11 cellular contexts compared by ENCODE assay signal in the genomic region with DNA sequence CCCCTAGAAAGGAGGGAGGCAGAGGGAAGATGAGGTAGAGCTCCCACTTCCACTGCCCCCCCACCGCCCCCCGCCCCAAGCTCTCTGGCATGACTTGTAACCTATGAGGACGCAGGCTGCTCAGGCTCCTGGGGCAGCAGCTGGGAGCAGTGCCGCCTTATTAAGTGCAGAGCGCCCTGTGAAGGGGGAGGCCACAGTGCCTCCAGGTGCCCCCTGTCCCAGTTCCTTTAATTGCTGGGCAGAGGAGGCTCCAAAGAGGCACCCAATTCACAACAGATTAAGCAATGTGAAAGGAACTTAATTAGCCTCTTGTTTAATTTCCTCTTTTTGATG. TPM values are rescaled to one million over a fixed set of nuclear protein-coding genes. Genes with fewer than 3 reads are reported as not detected.
A peak's percentile ranks its signal among the peaks of the same experiment; 100 is the strongest.
DNase-seq lines count a peak whose midpoint lies in the region; ATAC-seq, FAIRE-seq and TF ChIP-seq lines count a peak whose summit lies in the region.
"Had no signal": no experiment of that assay in that cellular context is flagged by ENCODE, and none has a peak within 500 bp of the region (broad histone marks: within the 10 kb centered on the region; RNA-seq: fewer than 3 reads in every experiment).

No MANE protein-coding gene starts in this region.

- H3K79me2 ChIP-seq in HepG2 (ENCODE audit: insufficient read depth, low read length), result peaks cover 12% of the 10 kb centered on the region

- TF ChIP-seq EP300 in HepG2 (IDR thresholded peaks at IDR 0.05; ENCODE audit: low read depth in 2 of 2, low read length in 2 of 2), result no peak
- no peak for TF ChIP-seq EP300 in HepG2 (CRISPR knock-in tag; IDR thresholded peaks at IDR 0.05; ENCODE audit: borderline replicate concordance)
- no peak for TF ChIP-seq EP300 in upper lobe of left lung (IDR thresholded peaks at IDR 0.05)

- H3K4me3 Mint-ChIP-seq in dendritic cell treated with granulocyte-macrophage colony-stimulating factor and Interleukin-4, amounts not matched to agents 40 ng/mL and 50 ng/mL, for 4 days, result no peak overlapping the region

- no peak for TF ChIP-seq RAD21 in HepG2 (CRISPR knock-in tag; IDR thresholded peaks at IDR 0.05)

- CTCF ChIA-PET in HepG2 (lab: Yijun Ruan, JAX; ENCODE audit: low intra/inter-chr PET ratio, low total read pairs), result interaction anchor here (1.9 kb wide), 1 partner anchor 45 kb away, joined by 5 read pairs; no protein-coding TSS in a partner anchor

- WGBS in HepG2 (ENCODE audit: low lambda C conversion rate), result 14% methylated on average over 3 of the region's 5 CpGs
- no CpG with 5 or more reads among the region's 5 CpGs for WGBS in right lobe of liver (ENCODE audit: insufficient coverage, low coverage, low lambda C conversion rate, missing lambda C conversion rate)
- 40 to 59% methylated on average over 2 to 5 of the region's 5 CpGs for WGBS in upper lobe of left lung, 2 donors
- 77 to 82% methylated on average over 5 of the region's 5 CpGs for WGBS in body of pancreas, 2 donors

- H3K4me3 ChIP-seq in HepG2 (replicated peaks in 1 of 3; ENCODE audit: insufficient read depth in 1 of 3, low read depth in 2 of 3, low read length in 3 of 3), result peak overlapping the region in 1 of 3 experiments; percentile 73; a peak in 3 of 6 replicates
- H3K4me3 ChIP-seq in right lobe of liver, result no peak overlapping the region
- H3K4me3 ChIP-seq in upper lobe of left lung, result no peak overlapping the region
- no peak overlapping the region for H3K4me3 ChIP-seq in body of pancreas

- H3K9me3 Mint-ChIP-seq in dendritic cell treated with granulocyte-macrophage colony-stimulating factor and Interleukin-4, amounts not matched to agents 40 ng/mL and 50 ng/mL, for 4 days, result no peaks in the 10 kb centered on the region

- POLR2A ChIA-PET in HepG2 (lab: Yijun Ruan, JAX), result interaction anchor here (0.6 to 7.2 kb wide), 22 partner anchors 10 to 264 kb away, joined by 3 to 390 read pairs (median 5); a partner anchor contains a TSS

- H3K27me3 ChIP-seq in HepG2 (ENCODE audit: control insufficient read depth in 1 of 2, insufficient read depth in 2 of 2, low read length in 2 of 2) (no peaks in the 10 kb centered on the region), right lobe of liver (no peaks in the 10 kb centered on the region), upper lobe of left lung (no peaks in the 10 kb centered on the region), body of pancreas (no peaks in the 10 kb centered on the region)

- H3K27me3 Mint-ChIP-seq in dendritic cell treated with granulocyte-macrophage colony-stimulating factor and Interleukin-4, amounts not matched to agents 40 ng/mL and 50 ng/mL, for 4 days, result no peaks in the 10 kb centered on the region

- peak overlapping the region; percentile 29; the same call in 1 of the 2 replicates for H3K9ac ChIP-seq in HepG2 (ENCODE audit: insufficient read depth, low read depth, low read length)

- H3K4me1 ChIP-seq in HepG2 (ENCODE audit: insufficient read depth, low read length) (peaks cover 73% of the 10 kb centered on the region), right lobe of liver (peaks cover 0 to 9% (median 3%) of the 10 kb centered on the region in 4 donors), upper lobe of left lung (peaks cover 64 to 69% (median 68%) of the 10 kb centered on the region in 4 donors), body of pancreas (peaks cover 56% of the 10 kb centered on the region)

- no peak for TF ChIP-seq CTCF in HepG2 (CRISPR knock-in tag; IDR thresholded peaks at IDR 0.05)
- no peak for TF ChIP-seq CTCF in right lobe of liver (IDR thresholded peaks at IDR 0.05)
- no peak for TF ChIP-seq CTCF in upper lobe of left lung (IDR thresholded peaks at IDR 0.05)
- TF ChIP-seq CTCF in body of pancreas (IDR thresholded peaks at IDR 0.05), result no peak
- no peak for TF ChIP-seq CTCF in GM13976 (IDR thresholded peaks at IDR 0.05; ENCODE audit: borderline replicate concordance, control extremely low read depth, extremely low read depth, insufficient read depth, missing control alignments)

- TF ChIP-seq POLR2A in HepG2 (IDR thresholded peaks at IDR 0.05; ENCODE audit: insufficient read depth in 1 of 2, low read depth in 2 of 2, low read length in 2 of 2), result no peak
- TF ChIP-seq POLR2A in right lobe of liver (IDR thresholded peaks at IDR 0.05), result no peak
- no peak for TF ChIP-seq POLR2A in upper lobe of left lung (IDR thresholded peaks at IDR 0.05)
- no peak for TF ChIP-seq POLR2A in body of pancreas (IDR thresholded peaks at IDR 0.05)

- in situ Hi-C loops in HepG2 (cut with HindIII; ENCODE audit: extremely low pct_ligation_motif_present, low pct_unique_long_range_greater_than_20kb) (loop anchor here (10.0 kb wide), 1 partner anchor 120 kb away; a partner anchor contains a TSS), GM13976 (cut with MboI; ENCODE audit: low sequenced_read_pairs, unreplicated experiment) (no loop called here)

- peak overlapping the region; percentile 87 for H3K27ac Mint-ChIP-seq in dendritic cell treated with granulocyte-macrophage colony-stimulating factor and Interleukin-4, amounts not matched to agents 40 ng/mL and 50 ng/mL, for 4 days

- no peak overlapping the region for H2AFZ ChIP-seq in HepG2 (ENCODE audit: low read length)

- H3K36me3 ChIP-seq in HepG2 (replicated peaks in 1 of 2; ENCODE audit: control insufficient read depth in 1 of 2, insufficient read depth in 2 of 2, low read length in 2 of 2) (peaks cover 4 to 18% of the 10 kb centered on the region in 2 experiments; a peak in 3 of 5 replicates), right lobe of liver (peaks cover 0 to 14% (median 2%) of the 10 kb centered on the region in 4 donors), upper lobe of left lung (peaks cover 23 to 38% (median 29%) of the 10 kb centered on the region in 4 donors), body of pancreas (replicated peaks in 1 of 2; ENCODE audit: insufficient read depth in 1 of 2, low read depth in 2 of 2) (peaks cover 0 to 7% of the 10 kb centered on the region in 2 donors)

- H3K9me3 ChIP-seq in HepG2 (ENCODE audit: low read length), result no peaks in the 10 kb centered on the region
- H3K9me3 ChIP-seq in right lobe of liver, result no peaks in the 10 kb centered on the region
- no peaks in the 10 kb centered on the region for H3K9me3 ChIP-seq in upper lobe of left lung
- no peaks in the 10 kb centered on the region for H3K9me3 ChIP-seq in body of pancreas

- H3K4me1 Mint-ChIP-seq in dendritic cell treated with granulocyte-macrophage colony-stimulating factor and Interleukin-4, amounts not matched to agents 40 ng/mL and 50 ng/mL, for 4 days (ENCODE audit: low read depth), result peaks cover 91% of the 10 kb centered on the region

- no peaks in the 10 kb centered on the region for H4K20me1 ChIP-seq in HepG2 (ENCODE audit: insufficient read depth, low read length)

- no peak for DNase-seq in HepG2 (ENCODE audit: low spot score)
- no peak for DNase-seq in right lobe of liver
- DNase-seq in NOMO-1 treated with dmso at 0.1 percent for 144 hours (lab: John Stamatoyannopoulos, UW; ENCODE audit: unreplicated experiment), result peak; percentile 12
- no peak for DNase-seq in upper lobe of left lung
- no peak for DNase-seq in body of pancreas
- DNase-seq in GM13976 (ENCODE audit: low spot score), result no peak
- DNase-seq: Kasumi-1; stimulated activated naive CD4-positive, alpha-beta T cell treated with Interleukin-2 at 50 U/mL for 16 hours; SW 1271 had no signal

- H3K36me3 Mint-ChIP-seq in dendritic cell treated with granulocyte-macrophage colony-stimulating factor and Interleukin-4, amounts not matched to agents 40 ng/mL and 50 ng/mL, for 4 days (ENCODE audit: low read depth), result peaks cover 55% of the 10 kb centered on the region

- H3K4me2 ChIP-seq in HepG2 (ENCODE audit: low read depth, low read length), result peak overlapping the region; percentile 93

- H3K27ac ChIP-seq in HepG2 (ENCODE audit: extremely low read length, insufficient read depth, low read length) (peak overlapping the region; percentile 86), right lobe of liver (no peak overlapping the region), upper lobe of left lung (peak overlapping the region in 3 of 4 donors; percentile 17 to 63 (median 35)), body of pancreas (peak overlapping the region in 2 of 4 donors; percentile 58 to 84)

- intact Hi-C loops in HepG2 (cut with micrococcal nuclease; ENCODE audit: unreplicated experiment), result loop anchor here (5.0 kb wide), 2 partner anchors 33 to 353 kb away; a partner anchor contains a TSS
- intact Hi-C loops in right lobe of liver (cut with DNase I), result loop anchor here in 1 of 2 donors (5.0 kb wide), 1 partner anchor 38 kb away; no protein-coding TSS in a partner anchor
- intact Hi-C loops in dendritic cell treated with granulocyte-macrophage colony-stimulating factor and Interleukin-4, amounts not matched to agents 40 ng/mL and 50 ng/mL, for 4 days (cut with micrococcal nuclease), result loop anchor here (5.0 kb wide), 1 partner anchor 33 kb away; a partner anchor contains a TSS
- intact Hi-C loops in body of pancreas (cut with DNase I), result loop anchor here (5.0 kb wide), 1 partner anchor 48 kb away; no protein-coding TSS in a partner anchor

- no TSS peak for BruUV-seq in HepG2 (replicated peaks; lab: Mats Ljungman, UMichigan)

- ATAC-seq in HepG2 (peak; percentile 17), right lobe of liver (no peak), upper lobe of left lung (ENCODE audit: low FRiP score in 2 of 2) (no peak), body of pancreas (no peak), HG02588 (IDR thresholded peaks at IDR 0.05; ENCODE audit: unreplicated experiment) (no peak)

- FAIRE-seq in HepG2 (lab: Jason Lieb, UNC), result no peak

RNA-seq across cellular contexts. Expression of a gene that starts 2.9 kb away (rescaled TPM):
- total RNA-seq in HepG2 (2016; rRNA removed; fragmentation: Illumina TruSeq; extraction: Trizol) (0.38 TPM in 1 of 2 replicates, not detected in the other), right lobe of liver (not detected), upper lobe of left lung (not detected), body of pancreas (under 1 TPM in 1 of 2 donors, not detected in 1; 0.26 TPM)
- not detected in 2 replicates for total RNA-seq in HepG2 (2016; cell fraction: cytosol; rRNA removed; fragmentation: Illumina TruSeq; extraction: Trizol; ENCODE audit: low read depth)
- 0.25 and 0.28 TPM in 2 replicates for total RNA-seq in HepG2 (2016; cell fraction: insoluble cytoplasmic fraction; rRNA removed; fragmentation: Illumina TruSeq; extraction: Trizol)
- total RNA-seq in HepG2 (2016; cell fraction: membrane; rRNA removed; fragmentation: Illumina TruSeq; extraction: Trizol), result not detected in 2 replicates
- total RNA-seq in HepG2 (2016; cell fraction: nucleus; rRNA removed; fragmentation: Illumina TruSeq; extraction: Trizol), result 0.31 TPM in 1 of 2 replicates, not detected in the other
- polyA plus RNA-seq in HepG2 (2011; rRNA removed), result 1.4 and 1.9 TPM in 2 replicates
- 1.3 and 2.1 TPM in 2 replicates for polyA plus RNA-seq in HepG2 (2011; cell fraction: cytosol; rRNA removed)
- 0.42 and 0.48 TPM in 2 replicates for polyA plus RNA-seq in HepG2 (2011; cell fraction: nucleus; rRNA removed)
- 0.48 and 0.72 TPM in 2 replicates for polyA plus RNA-seq in HepG2 (2012)
- polyA plus RNA-seq in HepG2 (2016; cell fraction: cytosol; fragmentation: Illumina TruSeq; extraction: Trizol; ENCODE audit: low read depth), result 0.08 TPM in 1 of 2 replicates, not detected in the other
- polyA plus RNA-seq in HepG2 (2016; cell fraction: insoluble cytoplasmic fraction; fragmentation: Illumina TruSeq; extraction: Trizol; ENCODE audit: low read depth), result not detected in 2 replicates
- polyA plus RNA-seq in HepG2 (2016; cell fraction: membrane; fragmentation: Illumina TruSeq; extraction: Trizol; ENCODE audit: low read depth), result not detected in 2 replicates
- 0.64 and 0.79 TPM in 2 replicates for polyA plus RNA-seq in HepG2 (2016; cell fraction: nucleus; fragmentation: Illumina TruSeq; extraction: Trizol; ENCODE audit: insufficient read depth, low read depth)
- 1.4 and 2.7 TPM in 2 replicates for polyA minus RNA-seq in HepG2 (2011; rRNA and poly(A)+ RNA removed; ENCODE audit: low replicate concordance)
- polyA minus RNA-seq in HepG2 (2011; cell fraction: cytosol; rRNA and poly(A)+ RNA removed), result 0.49 TPM in 1 of 2 replicates, not detected in the other
- 0.39 and 1.1 TPM in 2 replicates for polyA minus RNA-seq in HepG2 (2011; cell fraction: nucleus; rRNA and poly(A)+ RNA removed)

RNA-seq across cellular contexts. Expression of a gene that starts 10.1 kb away (rescaled TPM):
- total RNA-seq in HepG2 (2016; rRNA removed; fragmentation: Illumina TruSeq; extraction: Trizol) (15.9 and 33.5 TPM in 2 replicates), right lobe of liver (10 to 100 TPM; 14.1 to 19.0 (median 17.2) TPM), upper lobe of left lung (100 to 1,000 TPM in 1 of 6 donors, 10 to 100 TPM in 5; 30.4 to 105 (median 37.6) TPM), body of pancreas (10 to 100 TPM; 32.7 to 40.5 TPM)
- total RNA-seq in HepG2 (2016; cell fraction: cytosol; rRNA removed; fragmentation: Illumina TruSeq; extraction: Trizol; ENCODE audit: low read depth), result 17.8 and 22.2 TPM in 2 replicates
- 17.1 and 30.7 TPM in 2 replicates for total RNA-seq in HepG2 (2016; cell fraction: insoluble cytoplasmic fraction; rRNA removed; fragmentation: Illumina TruSeq; extraction: Trizol)
- total RNA-seq in HepG2 (2016; cell fraction: membrane; rRNA removed; fragmentation: Illumina TruSeq; extraction: Trizol), result 16.0 and 18.2 TPM in 2 replicates
- total RNA-seq in HepG2 (2016; cell fraction: nucleus; rRNA removed; fragmentation: Illumina TruSeq; extraction: Trizol), result 51.8 and 57.5 TPM in 2 replicates
- 74.5 and 92.0 TPM in 2 replicates for polyA plus RNA-seq in HepG2 (2011; rRNA removed)
- polyA plus RNA-seq in HepG2 (2011; cell fraction: cytosol; rRNA removed), result 35.4 and 38.7 TPM in 2 replicates
- polyA plus RNA-seq in HepG2 (2011; cell fraction: nucleus; rRNA removed), result 126 and 134 TPM in 2 replicates
- polyA plus RNA-seq in HepG2 (2012), result 37.2 and 38.4 TPM in 2 replicates
- 2.1 and 2.5 TPM in 2 replicates for polyA plus RNA-seq in HepG2 (2016; cell fraction: cytosol; fragmentation: Illumina TruSeq; extraction: Trizol; ENCODE audit: low read depth)
- 14.7 and 16.3 TPM in 2 replicates for polyA plus RNA-seq in HepG2 (2016; cell fraction: insoluble cytoplasmic fraction; fragmentation: Illumina TruSeq; extraction: Trizol; ENCODE audit: low read depth)
- 4.2 and 4.7 TPM in 2 replicates for polyA plus RNA-seq in HepG2 (2016; cell fraction: membrane; fragmentation: Illumina TruSeq; extraction: Trizol; ENCODE audit: low read depth)
- polyA plus RNA-seq in HepG2 (2016; cell fraction: nucleus; fragmentation: Illumina TruSeq; extraction: Trizol; ENCODE audit: insufficient read depth, low read depth), result 113 and 121 TPM in 2 replicates
- 83.9 and 155 TPM in 2 replicates for polyA minus RNA-seq in HepG2 (2011; rRNA and poly(A)+ RNA removed; ENCODE audit: low replicate concordance)
- 19.6 and 24.9 TPM in 2 replicates for polyA minus RNA-seq in HepG2 (2011; cell fraction: cytosol; rRNA and poly(A)+ RNA removed)
- 113 and 148 TPM in 2 replicates for polyA minus RNA-seq in HepG2 (2011; cell fraction: nucleus; rRNA and poly(A)+ RNA removed)

RNA-seq across cellular contexts. Expression of a gene that starts 33.2 kb away (rescaled TPM):
- 12.2 and 15.9 TPM in 2 replicates for total RNA-seq in HepG2 (2016; rRNA removed; fragmentation: Illumina TruSeq; extraction: Trizol)
- total RNA-seq in HepG2 (2016; cell fraction: cytosol; rRNA removed; fragmentation: Illumina TruSeq; extraction: Trizol; ENCODE audit: low read depth), result 1.8 and 2.7 TPM in 2 replicates
- 12.0 and 18.3 TPM in 2 replicates for total RNA-seq in HepG2 (2016; cell fraction: insoluble cytoplasmic fraction; rRNA removed; fragmentation: Illumina TruSeq; extraction: Trizol)
- total RNA-seq in HepG2 (2016; cell fraction: membrane; rRNA removed; fragmentation: Illumina TruSeq; extraction: Trizol), result 3.7 and 5.0 TPM in 2 replicates
- total RNA-seq in HepG2 (2016; cell fraction: nucleus; rRNA removed; fragmentation: Illumina TruSeq; extraction: Trizol), result 5.1 and 6.9 TPM in 2 replicates
- 29.3 and 32.2 TPM in 2 replicates for polyA plus RNA-seq in HepG2 (2011; rRNA removed)
- 27.0 and 36.8 TPM in 2 replicates for polyA plus RNA-seq in HepG2 (2011; cell fraction: cytosol; rRNA removed)
- 10.2 and 15.6 TPM in 2 replicates for polyA plus RNA-seq in HepG2 (2011; cell fraction: nucleus; rRNA removed)
- polyA plus RNA-seq in HepG2 (2012), result 14.8 and 19.9 TPM in 2 replicates
- 1.3 and 1.4 TPM in 2 replicates for polyA plus RNA-seq in HepG2 (2016; cell fraction: cytosol; fragmentation: Illumina TruSeq; extraction: Trizol; ENCODE audit: low read depth)
- 12.1 and 13.9 TPM in 2 replicates for polyA plus RNA-seq in HepG2 (2016; cell fraction: insoluble cytoplasmic fraction; fragmentation: Illumina TruSeq; extraction: Trizol; ENCODE audit: low read depth)
- polyA plus RNA-seq in HepG2 (2016; cell fraction: membrane; fragmentation: Illumina TruSeq; extraction: Trizol; ENCODE audit: low read depth), result 1.8 and 2.0 TPM in 2 replicates
- polyA plus RNA-seq in HepG2 (2016; cell fraction: nucleus; fragmentation: Illumina TruSeq; extraction: Trizol; ENCODE audit: insufficient read depth, low read depth), result 13.6 and 15.1 TPM in 2 replicates
- polyA minus RNA-seq in HepG2 (2011; rRNA and poly(A)+ RNA removed; ENCODE audit: low replicate concordance), result 23.7 and 26.0 TPM in 2 replicates
- 16.1 and 17.4 TPM in 2 replicates for polyA minus RNA-seq in HepG2 (2011; cell fraction: cytosol; rRNA and poly(A)+ RNA removed)
- 11.6 and 20.5 TPM in 2 replicates for polyA minus RNA-seq in HepG2 (2011; cell fraction: nucleus; rRNA and poly(A)+ RNA removed)
- 10 to 100 TPM in 3 of 6 experiments, 1 to 10 TPM in 3; 4.9 to 28.3 (median 11.3) TPM for total RNA-seq in right lobe of liver
- 10 to 100 TPM; 26.3 to 67.1 (median 45.1) TPM for total RNA-seq in upper lobe of left lung
- 10 to 100 TPM in 1 of 2 donors, 1 to 10 TPM in 1; 6.9 to 16.1 TPM for total RNA-seq in body of pancreas

RNA-seq across cellular contexts. Expression of a gene that starts 34.0 kb away (rescaled TPM):
- total RNA-seq in HepG2 (2016; rRNA removed; fragmentation: Illumina TruSeq; extraction: Trizol) (15.0 and 16.1 TPM in 2 replicates), right lobe of liver (10 to 100 TPM in 4 of 6 experiments, 1 to 10 TPM in 2; 7.9 to 23.8 (median 13.1) TPM), upper lobe of left lung (100 to 1,000 TPM; 198 to 969 (median 229) TPM), body of pancreas (10 to 100 TPM; 31.9 to 32.6 TPM)
- total RNA-seq in HepG2 (2016; cell fraction: cytosol; rRNA removed; fragmentation: Illumina TruSeq; extraction: Trizol; ENCODE audit: low read depth), result 7.7 and 8.4 TPM in 2 replicates
- 12.9 and 18.6 TPM in 2 replicates for total RNA-seq in HepG2 (2016; cell fraction: insoluble cytoplasmic fraction; rRNA removed; fragmentation: Illumina TruSeq; extraction: Trizol)
- total RNA-seq in HepG2 (2016; cell fraction: membrane; rRNA removed; fragmentation: Illumina TruSeq; extraction: Trizol), result 10.3 and 11.1 TPM in 2 replicates
- total RNA-seq in HepG2 (2016; cell fraction: nucleus; rRNA removed; fragmentation: Illumina TruSeq; extraction: Trizol), result 13.2 and 15.5 TPM in 2 replicates
- polyA plus RNA-seq in HepG2 (2011; rRNA removed), result 32.1 and 33.1 TPM in 2 replicates
- 15.2 and 17.5 TPM in 2 replicates for polyA plus RNA-seq in HepG2 (2011; cell fraction: cytosol; rRNA removed)
- polyA plus RNA-seq in HepG2 (2011; cell fraction: nucleus; rRNA removed), result 104 and 108 TPM in 2 replicates
- polyA plus RNA-seq in HepG2 (2012), result 28.0 and 37.8 TPM in 2 replicates
- 1.9 and 2.0 TPM in 2 replicates for polyA plus RNA-seq in HepG2 (2016; cell fraction: cytosol; fragmentation: Illumina TruSeq; extraction: Trizol; ENCODE audit: low read depth)
- 13.1 and 13.4 TPM in 2 replicates for polyA plus RNA-seq in HepG2 (2016; cell fraction: insoluble cytoplasmic fraction; fragmentation: Illumina TruSeq; extraction: Trizol; ENCODE audit: low read depth)
- 3.6 and 3.8 TPM in 2 replicates for polyA plus RNA-seq in HepG2 (2016; cell fraction: membrane; fragmentation: Illumina TruSeq; extraction: Trizol; ENCODE audit: low read depth)
- polyA plus RNA-seq in HepG2 (2016; cell fraction: nucleus; fragmentation: Illumina TruSeq; extraction: Trizol; ENCODE audit: insufficient read depth, low read depth), result 34.1 and 35.2 TPM in 2 replicates
- polyA minus RNA-seq in HepG2 (2011; rRNA and poly(A)+ RNA removed; ENCODE audit: low replicate concordance), result 54.1 and 96.8 TPM in 2 replicates
- 17.6 and 19.9 TPM in 2 replicates for polyA minus RNA-seq in HepG2 (2011; cell fraction: cytosol; rRNA and poly(A)+ RNA removed)
- 50.0 and 65.8 TPM in 2 replicates for polyA minus RNA-seq in HepG2 (2011; cell fraction: nucleus; rRNA and poly(A)+ RNA removed)

Comparison
In these comparisons a context has a peak if more than half of its experiments do, and no peak if none do; other contexts are left out.
1. H3K27ac ChIP-seq: peak in HepG2 (single experiment) and upper lobe of left lung (3 of 4); none in right lobe of liver (0 of 3).